Comparison of ENCODE assay signal across 8 cellular contexts in genomic region chr5:38441730-38442573, GRCh38.
DNase-seq lines count a peak whose midpoint lies in the region; ATAC-seq lines count a peak whose summit lies in the region.

No MANE protein-coding gene starts in this region.

- intact Hi-C loops in left colon (cut with DNase I, micrococcal nuclease): loop anchor here (10.0 kb wide), 2 partner anchors 103 to 363 kb away; no protein-coding TSS in a partner anchor

- H3K36me3 Mint-ChIP-seq in CD4-positive, CD25-positive, alpha-beta regulatory T cell: no peaks in the 10 kb centered on the region

- no peak overlapping the region for H3K4me3 ChIP-seq in CD4-positive, CD25-positive, alpha-beta regulatory T cell (ENCODE audit: low read depth, low read length)

- peaks cover 0 to 3% (median under 1%) of the 10 kb centered on the region in 4 donors for H3K4me1 Mint-ChIP-seq in CD4-positive, CD25-positive, alpha-beta regulatory T cell

- H3K27ac Mint-ChIP-seq in CD4-positive, CD25-positive, alpha-beta regulatory T cell: no peak overlapping the region

- H3K9me3 Mint-ChIP-seq in CD4-positive, CD25-positive, alpha-beta regulatory T cell: peaks cover 0 to 4% (median 0%) of the 10 kb centered on the region in 7 donors

- H3K27me3 ChIP-seq in CD4-positive, CD25-positive, alpha-beta regulatory T cell (ENCODE audit: control insufficient read depth, insufficient read depth, low read length): peaks cover 6% of the 10 kb centered on the region

- ATAC-seq in CD4-positive, CD25-positive, alpha-beta regulatory T cell (ENCODE audit: low read depth in 2 of 2): peak; percentile 91 to 94
- peak; percentile 100 for ATAC-seq in GM19395 (IDR thresholded peaks at IDR 0.05; ENCODE audit: unreplicated experiment)
- peak; percentile 100 for ATAC-seq in HG03442 (IDR thresholded peaks at IDR 0.05; ENCODE audit: unreplicated experiment)
- peak; percentile 90 to 96 for ATAC-seq in activated CD4-positive, CD25-positive, alpha-beta regulatory T cell treated with anti-CD3 and anti-CD28 coated beads, Interleukin-2, amount 50 U/mL, for 24 hours
- ATAC-seq in left colon: peak; percentile 96

- peak; percentile 54 to 84 (median 72) for DNase-seq in CD4-positive, CD25-positive, alpha-beta regulatory T cell
- DNase-seq in NCI-H510A (lab: John Stamatoyannopoulos, UW) (peak; percentile 91), cerebellar cortex (ENCODE audit: low spot score) (peak; percentile 95), left colon (peak; percentile 74 to 88)
- peak; percentile 85 for DNase-seq in stimulated activated CD4-positive, alpha-beta T cell treated with anti-CD3 and anti-CD28 coated beads, Interleukin-4, amount 100 ng/mL, for 24 hours

- H3K4me1 ChIP-seq in CD4-positive, CD25-positive, alpha-beta regulatory T cell (ENCODE audit: control insufficient read depth, insufficient read depth, low read length, poor library complexity, severe bottlenecking): no peaks in the 10 kb centered on the region

- no peak overlapping the region for H3K4me3 Mint-ChIP-seq in CD4-positive, CD25-positive, alpha-beta regulatory T cell

- H3K36me3 ChIP-seq in CD4-positive, CD25-positive, alpha-beta regulatory T cell (ENCODE audit: control insufficient read depth, insufficient read depth, low read length): no peaks in the 10 kb centered on the region

- H3K9me3 ChIP-seq in CD4-positive, CD25-positive, alpha-beta regulatory T cell (ENCODE audit: control insufficient read depth in 2 of 2, low read length in 2 of 2): no peaks in the 10 kb centered on the region

- peaks cover 39% of the 10 kb centered on the region for H3K27me3 Mint-ChIP-seq in CD4-positive, CD25-positive, alpha-beta regulatory T cell

- no peak overlapping the region for H3K27ac ChIP-seq in CD4-positive, CD25-positive, alpha-beta regulatory T cell (ENCODE audit: insufficient read depth, low read length, poor library complexity, severe bottlenecking)
